8 cellular contexts compared by ENCODE assay signal in the genomic region with DNA sequence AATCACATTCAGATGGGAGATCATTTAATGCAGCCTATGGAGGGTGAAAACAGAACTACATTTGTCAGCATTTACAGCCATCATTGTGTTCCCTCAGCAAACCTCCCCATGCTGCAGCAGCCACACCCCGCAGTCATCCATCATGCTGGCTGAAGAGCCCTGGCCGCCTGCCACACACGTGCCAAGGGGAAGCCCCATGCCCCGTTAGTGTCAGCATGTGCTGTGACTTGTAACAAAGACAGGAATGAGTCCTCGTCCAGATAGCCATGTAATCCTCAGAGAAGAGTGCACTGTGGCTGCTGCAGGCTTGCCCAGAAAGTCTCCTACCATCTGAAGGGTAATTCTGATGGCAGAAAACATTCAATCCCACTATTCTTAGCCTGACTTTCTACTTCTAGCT.
A peak's percentile ranks its signal among the peaks of the same experiment; 100 is the strongest.
DNase-seq lines count a peak whose midpoint lies in the region; ATAC-seq and TF ChIP-seq lines count a peak whose summit lies in the region.
"Had no signal": no experiment of that assay in that cellular context is flagged by ENCODE, and none has a peak within 500 bp of the region (broad histone marks: within the 10 kb centered on the region; RNA-seq: fewer than 3 reads in every experiment).

No MANE protein-coding gene starts in this region.

- H3K36me3 ChIP-seq in spleen (no peaks in the 10 kb centered on the region), esophagus muscularis mucosa (no peaks in the 10 kb centered on the region)

- DNase-seq in NCI-H2029 (lab: John Stamatoyannopoulos, UW): peak; percentile 30
- DNase-seq in dorsolateral prefrontal cortex: peak in 6 of 10 donors; percentile 16 to 56 (median 38)
- DNase-seq in spleen: peak; percentile 76
- DNase-seq in AG08396 (ENCODE audit: low spot score): no peak
- DNase-seq in esophagus muscularis mucosa (ENCODE audit: extremely low spot score): no peak
- no peak for DNase-seq in activated T-cell treated with anti-CD3 and anti-CD28 coated beads, Interleukin-2, amount 50 U/mL, for 48 hours

- no peak overlapping the region for H3K4me3 ChIP-seq in dorsolateral prefrontal cortex
- no peak overlapping the region for H3K4me3 ChIP-seq in spleen
- H3K4me3 ChIP-seq in esophagus muscularis mucosa: no peak overlapping the region

- intact Hi-C loops in dorsolateral prefrontal cortex (cut with DNase I) (no loop called here), spleen (cut with DNase I; ENCODE audit: low total_unique reads) (no loop called here), esophagus muscularis mucosa (cut with DNase I) (no loop called here)

- TF ChIP-seq EP300 in esophagus muscularis mucosa (IDR thresholded peaks at IDR 0.05): no peak

- TF ChIP-seq CTCF in dorsolateral prefrontal cortex (IDR thresholded peaks at IDR 0.05 in 54 of 56, conservative IDR thresholded peaks at IDR 0.05 in 2 of 56; ENCODE audit: low read depth in 1 of 56, partially characterized antibody in 56 of 56) (no peak), spleen (IDR thresholded peaks at IDR 0.05 in 8 of 11, conservative IDR thresholded peaks at IDR 0.05 in 3 of 11) (no peak), esophagus muscularis mucosa (IDR thresholded peaks at IDR 0.05) (no peak)

- TF ChIP-seq POLR2A in spleen (IDR thresholded peaks at IDR 0.05) (no peak), esophagus muscularis mucosa (IDR thresholded peaks at IDR 0.05; ENCODE audit: low read depth) (no peak)

- 7 to 14% (median 9%) methylated on average over 5 of the region's 5 CpGs for WGBS in spleen, 5 donors
- WGBS in esophagus muscularis mucosa: 20% methylated on average over 5 of the region's 5 CpGs

- peak; percentile 47 for ATAC-seq in GM18519 (IDR thresholded peaks at IDR 0.05; ENCODE audit: low FRiP score, unreplicated experiment)

- H3K9me3 ChIP-seq in spleen: no peaks in the 10 kb centered on the region
- H3K9me3 ChIP-seq in esophagus muscularis mucosa: no peaks in the 10 kb centered on the region

- no peaks in the 10 kb centered on the region for H3K27me3 ChIP-seq in dorsolateral prefrontal cortex
- no peaks in the 10 kb centered on the region for H3K27me3 ChIP-seq in spleen (replicated peaks in 1 of 7)
- H3K27me3 ChIP-seq in esophagus muscularis mucosa: no peaks in the 10 kb centered on the region

- H3K4me1 ChIP-seq in spleen: peaks cover 0 to 7% (median 1%) of the 10 kb centered on the region in 6 donors
- H3K4me1 ChIP-seq in esophagus muscularis mucosa: peaks cover 0 to 6% (median 2%) of the 10 kb centered on the region in 4 donors

- H3K27ac ChIP-seq in dorsolateral prefrontal cortex: no peak overlapping the region
- no peak overlapping the region for H3K27ac ChIP-seq in spleen
- no peak overlapping the region for H3K27ac ChIP-seq in esophagus muscularis mucosa (replicated peaks in 1 of 4)
- H3K27ac ChIP-seq: HL-60 had no signal

Comparison
In these comparisons a context has a peak if more than half of its experiments do, and no peak if none do; other contexts are left out.
1. DNase-seq: peak in NCI-H2029 (single experiment), dorsolateral prefrontal cortex (6 of 10) and spleen (single experiment); none in AG08396 (single experiment), esophagus muscularis mucosa (single experiment) and activated T-cell treated with anti-CD3 and anti-CD28 coated beads, Interleukin-2, amount 50 U/mL, for 48 hours (0 of 2).